Comparison of ENCODE assay signal across 1 cellular context in the genomic region with DNA sequence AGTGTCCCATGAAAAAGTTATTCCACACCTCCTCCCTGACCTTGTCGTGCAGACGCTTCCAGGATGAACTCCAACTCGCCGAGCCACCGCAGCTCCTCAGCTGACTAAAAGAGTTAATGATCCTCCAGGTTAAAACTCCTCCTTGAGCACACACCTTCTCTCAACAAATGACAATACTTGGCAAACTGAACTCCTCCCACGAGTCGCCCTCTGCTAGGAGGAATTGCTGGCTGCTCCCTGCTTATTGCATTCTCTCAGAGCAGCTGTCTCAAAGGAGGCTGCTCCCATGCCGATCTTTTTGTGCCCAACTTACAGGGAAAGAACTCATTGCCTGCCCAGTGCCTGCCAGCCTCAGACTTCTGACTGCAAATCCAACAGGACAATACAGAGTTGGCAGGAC.
TF ChIP-seq lines count a peak whose summit lies in the region.

Gene ATP13A4 (minus strand): TSS at position 106 of the 400 bp plus-strand sequence. CDS start 96 bp downstream, at position 10.

TF ChIP-seq in GM23338, 12 proteins besides CTCF, POLR2A, EP300 and RAD21 (continued from another document):
- TF ChIP-seq ZNF462 (CRISPR knock-in tag; IDR thresholded peaks at IDR 0.05) = no peak
- TF ChIP-seq ZNF331 (CRISPR knock-in tag; IDR thresholded peaks at IDR 0.05; ENCODE audit: low read depth) = no peak
- no peak for TF ChIP-seq NANOG (IDR thresholded peaks at IDR 0.05; ENCODE audit: borderline replicate concordance)
